ENCODE assay signal across 26 cellular contexts in the genomic region with DNA sequence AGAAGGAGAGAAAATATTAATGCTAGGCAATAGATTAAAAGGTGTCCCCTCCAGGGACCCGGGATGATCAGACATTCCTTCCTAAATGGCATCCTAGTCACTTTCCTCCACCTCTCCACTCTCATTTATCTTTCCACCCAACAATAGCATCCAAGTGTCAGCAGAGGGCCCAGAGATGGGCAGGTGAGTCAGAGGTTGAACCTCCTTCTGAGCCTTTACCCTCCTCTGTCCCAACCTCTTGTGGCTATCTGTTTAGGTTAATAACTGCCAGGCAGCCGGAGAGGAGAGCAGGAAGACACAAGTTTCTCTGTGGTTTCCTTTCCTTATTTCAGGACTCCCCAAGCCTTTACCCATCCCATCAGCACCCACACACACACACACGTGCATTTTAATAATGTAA. TPM values are rescaled to one million over a fixed set of nuclear protein-coding genes. Genes with fewer than 3 reads are reported as not detected.
"Had no signal": no experiment of that assay in that cellular context is flagged by ENCODE, and none has a peak within 500 bp of the region (broad histone marks: within the 10 kb centered on the region; RNA-seq: fewer than 3 reads in every experiment).

No MANE protein-coding gene starts in this region.

- DNase-seq: activated CD4-positive, alpha-beta T cell treated with anti-CD3 and anti-CD28 coated beads for 1 hour; activated CD4-positive, alpha-beta T cell treated with anti-CD3 and anti-CD28 coated beads, Interleukin-2, amount 50 U/mL, for 1 hour; activated CD8-positive, alpha-beta T cell treated with anti-CD3 and anti-CD28 coated beads, Interleukin-2, amount 10 ng/mL, durations not matched to agents 7 days and 5 days; activated gamma-delta T cell; activated naive CD4-positive, alpha-beta T cell treated with anti-CD3 and anti-CD28 coated beads, Interleukin-2, amount 50 U/mL, for 16 hours; activated naive CD8-positive, alpha-beta T cell treated with anti-CD3 and anti-CD28 coated beads, Interleukin-2, amount 50 U/mL, for 24 hours; anterior cingulate cortex; body of pancreas; effector CD8-positive, alpha-beta T cell; immature natural killer cell; left ventricle myocardium superior; small intestine; stimulated activated CD4-positive, alpha-beta T cell treated with anti-CD3 and anti-CD28 coated beads, Interleukin-15, amount 100 ng/mL, for 24 hours; stomach; uterus had no signal

- H3K9me3 Mint-ChIP-seq: activated naive CD8-positive, alpha-beta T cell treated with anti-CD3 and anti-CD28 coated beads, Interleukin-2, amount 50 U/mL, for 24 hours; activated T-helper 1 cell treated with anti-CD3 and anti-CD28 coated beads, Interleukin-12 subunit alpha, Interleukin-12 subunit beta, Interleukin-2, Interleukin-4 antibody, amounts not matched to agents 30 ng/mL and 10 ng/mL and 1 ng/mL, durations not matched to agents 14 hours and 24 hours and 36 hours; dendritic cell treated with granulocyte-macrophage colony-stimulating factor and Interleukin-4, amounts not matched to agents 40 ng/mL and 50 ng/mL, for 4 days; immature natural killer cell; memory B cell; nephron; stimulated activated memory B cell treated with anti-CD40 and anti-IgM and Interleukin-4, amounts not matched to agents 10 μg/mL and 1 μg/mL and 100 μg/mL, for 72 hours; T-helper 2 cell treated with Interferon-gamma antibody and Interleukin-4, amounts not matched to agents 5 μg/mL and 100 μg/mL, for 36 hours had no signal

- H3K27ac Mint-ChIP-seq: activated CD8-positive, alpha-beta T cell treated with anti-CD3 and anti-CD28 coated beads, Interleukin-2, amount 10 ng/mL, durations not matched to agents 7 days and 5 days; activated naive CD8-positive, alpha-beta T cell treated with anti-CD3 and anti-CD28 coated beads, Interleukin-2, amount 50 U/mL, for 24 hours; activated T-helper 1 cell treated with anti-CD3 and anti-CD28 coated beads, Interleukin-12 subunit alpha, Interleukin-12 subunit beta, Interleukin-2, Interleukin-4 antibody, amounts not matched to agents 30 ng/mL and 10 ng/mL and 1 ng/mL, durations not matched to agents 14 hours and 24 hours and 36 hours; dendritic cell treated with granulocyte-macrophage colony-stimulating factor and Interleukin-4, amounts not matched to agents 40 ng/mL and 50 ng/mL, for 4 days; immature natural killer cell; memory B cell; nephron; stimulated activated memory B cell treated with anti-CD40 and anti-IgM and Interleukin-4, amounts not matched to agents 10 μg/mL and 1 μg/mL and 100 μg/mL, for 72 hours; T-helper 2 cell treated with Interferon-gamma antibody and Interleukin-4, amounts not matched to agents 5 μg/mL and 100 μg/mL, for 36 hours had no signal

- H3K27ac ChIP-seq: body of pancreas, parathyroid adenoma, stomach, suprapubic skin, tibial nerve, uterus had no signal

- H3K27me3 Mint-ChIP-seq: activated naive CD8-positive, alpha-beta T cell treated with anti-CD3 and anti-CD28 coated beads, Interleukin-2, amount 50 U/mL, for 24 hours; stimulated activated memory B cell treated with anti-CD40 and anti-IgM and Interleukin-4, amounts not matched to agents 10 μg/mL and 1 μg/mL and 100 μg/mL, for 72 hours had no signal

- H3K27me3 ChIP-seq: body of pancreas, tibial nerve, uterus had no signal

- H3K4me3 Mint-ChIP-seq: activated CD8-positive, alpha-beta T cell treated with anti-CD3 and anti-CD28 coated beads, Interleukin-2, amount 10 ng/mL, durations not matched to agents 7 days and 5 days; activated naive CD8-positive, alpha-beta T cell treated with anti-CD3 and anti-CD28 coated beads, Interleukin-2, amount 50 U/mL, for 24 hours; activated T-helper 1 cell treated with anti-CD3 and anti-CD28 coated beads, Interleukin-12 subunit alpha, Interleukin-12 subunit beta, Interleukin-2, Interleukin-4 antibody, amounts not matched to agents 30 ng/mL and 10 ng/mL and 1 ng/mL, durations not matched to agents 14 hours and 24 hours and 36 hours; dendritic cell treated with granulocyte-macrophage colony-stimulating factor and Interleukin-4, amounts not matched to agents 40 ng/mL and 50 ng/mL, for 4 days; immature natural killer cell; memory B cell; nephron; stimulated activated memory B cell treated with anti-CD40 and anti-IgM and Interleukin-4, amounts not matched to agents 10 μg/mL and 1 μg/mL and 100 μg/mL, for 72 hours; T-helper 2 cell treated with Interferon-gamma antibody and Interleukin-4, amounts not matched to agents 5 μg/mL and 100 μg/mL, for 36 hours had no signal

- H3K36me3 ChIP-seq: stomach, suprapubic skin, tibial nerve, uterus had no signal

- H3K79me2 ChIP-seq: parathyroid adenoma had no signal

- H3K4me1 ChIP-seq: body of pancreas, stomach, uterus had no signal

- H3K36me3 Mint-ChIP-seq: immature natural killer cell; memory B cell; stimulated activated memory B cell treated with anti-CD40 and anti-IgM and Interleukin-4, amounts not matched to agents 10 μg/mL and 1 μg/mL and 100 μg/mL, for 72 hours had no signal

- H2AFZ ChIP-seq: parathyroid adenoma had no signal

- H3K4me3 ChIP-seq: body of pancreas, stomach, suprapubic skin, tibial nerve, uterus had no signal

- H3K9me3 ChIP-seq: body of pancreas, stomach, suprapubic skin, tibial nerve, uterus had no signal

- ATAC-seq: activated CD8-positive, alpha-beta T cell treated with anti-CD3 and anti-CD28 coated beads, Interleukin-2, amount 10 ng/mL, durations not matched to agents 7 days and 5 days; activated naive CD8-positive, alpha-beta T cell treated with anti-CD3 and anti-CD28 coated beads, Interleukin-2, amount 50 U/mL, for 24 hours; body of pancreas; sciatic nerve; stimulated activated memory B cell treated with anti-CD40 and anti-IgM and Interleukin-4, amounts not matched to agents 10 μg/mL and 1 μg/mL and 100 μg/mL, for 72 hours had no signal

RNA-seq across cellular contexts. Expression of gene GJA5, which starts 4.1 kb away (rescaled TPM):
- total RNA-seq: activated CD8-positive, alpha-beta T cell treated with anti-CD3 and anti-CD28 coated beads, Interleukin-2, amount 10 ng/mL, durations not matched to agents 7 days and 5 days; activated T-helper 1 cell treated with anti-CD3 and anti-CD28 coated beads, Interleukin-12 subunit alpha, Interleukin-12 subunit beta, Interleukin-2, Interleukin-4 antibody, amounts not matched to agents 30 ng/mL and 10 ng/mL and 1 ng/mL, durations not matched to agents 14 hours and 24 hours and 36 hours; myocyte had no signal
